18 cellular contexts compared by ENCODE assay signal in the genomic region with DNA sequence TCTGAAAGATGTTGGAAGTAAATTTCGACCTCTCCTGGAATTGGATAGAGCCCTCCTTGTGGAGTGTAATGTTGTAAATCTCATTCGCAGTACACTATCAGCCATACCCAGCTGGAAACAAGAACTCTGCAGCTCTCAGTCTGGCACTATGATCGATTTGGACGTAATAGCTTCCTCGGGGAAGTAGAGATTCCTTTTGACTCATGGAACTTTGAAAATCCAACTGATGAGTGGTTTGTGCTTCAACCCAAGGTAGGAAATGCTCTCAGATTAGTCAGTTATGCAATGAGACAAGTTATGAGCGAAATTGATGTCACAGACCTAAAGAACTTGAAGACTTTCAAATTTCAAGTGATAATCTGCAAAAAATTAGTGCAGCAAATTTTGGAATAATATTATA.
"Had no signal": no experiment of that assay in that cellular context is flagged by ENCODE, and none has a peak within 500 bp of the region (broad histone marks: within the 10 kb centered on the region; RNA-seq: fewer than 3 reads in every experiment).

No MANE protein-coding gene starts in this region.

- H3K4me3 Mint-ChIP-seq: activated CD4-positive, alpha-beta T cell treated with anti-CD3 and anti-CD28 coated beads for 36 hours; activated naive CD4-positive, alpha-beta T cell treated with anti-CD3 and anti-CD28 coated beads for 36 hours; activated naive CD8-positive, alpha-beta T cell treated with anti-CD3 and anti-CD28 coated beads, Interleukin-2, amount 10 ng/mL, durations not matched to agents 7 days and 5 days; naive thymus-derived CD8-positive, alpha-beta T cell; stimulated activated memory B cell treated with anti-CD40 and anti-IgM and Interleukin-4, amounts not matched to agents 10 μg/mL and 1 μg/mL and 100 μg/mL, for 72 hours had no signal

- H3K27ac Mint-ChIP-seq: activated CD4-positive, alpha-beta T cell treated with anti-CD3 and anti-CD28 coated beads for 36 hours; activated naive CD4-positive, alpha-beta T cell treated with anti-CD3 and anti-CD28 coated beads for 36 hours; activated naive CD8-positive, alpha-beta T cell treated with anti-CD3 and anti-CD28 coated beads, Interleukin-2, amount 10 ng/mL, durations not matched to agents 7 days and 5 days; naive thymus-derived CD8-positive, alpha-beta T cell; stimulated activated memory B cell treated with anti-CD40 and anti-IgM and Interleukin-4, amounts not matched to agents 10 μg/mL and 1 μg/mL and 100 μg/mL, for 72 hours had no signal

- H3K36me3 Mint-ChIP-seq: activated naive CD8-positive, alpha-beta T cell treated with anti-CD3 and anti-CD28 coated beads, Interleukin-2, amount 10 ng/mL, durations not matched to agents 7 days and 5 days; naive thymus-derived CD8-positive, alpha-beta T cell; stimulated activated memory B cell treated with anti-CD40 and anti-IgM and Interleukin-4, amounts not matched to agents 10 μg/mL and 1 μg/mL and 100 μg/mL, for 72 hours had no signal

- H3K4me1 Mint-ChIP-seq: activated CD4-positive, alpha-beta T cell treated with anti-CD3 and anti-CD28 coated beads for 36 hours; activated naive CD8-positive, alpha-beta T cell treated with anti-CD3 and anti-CD28 coated beads, Interleukin-2, amount 10 ng/mL, durations not matched to agents 7 days and 5 days; naive thymus-derived CD8-positive, alpha-beta T cell; stimulated activated memory B cell treated with anti-CD40 and anti-IgM and Interleukin-4, amounts not matched to agents 10 μg/mL and 1 μg/mL and 100 μg/mL, for 72 hours had no signal

- H3K9me3 Mint-ChIP-seq: activated naive CD4-positive, alpha-beta T cell treated with anti-CD3 and anti-CD28 coated beads for 36 hours; activated naive CD8-positive, alpha-beta T cell treated with anti-CD3 and anti-CD28 coated beads, Interleukin-2, amount 10 ng/mL, durations not matched to agents 7 days and 5 days; naive thymus-derived CD8-positive, alpha-beta T cell; stimulated activated memory B cell treated with anti-CD40 and anti-IgM and Interleukin-4, amounts not matched to agents 10 μg/mL and 1 μg/mL and 100 μg/mL, for 72 hours had no signal

- ATAC-seq: activated CD4-positive, alpha-beta T cell treated with anti-CD3 and anti-CD28 coated beads for 36 hours; lower lobe of right lung; naive thymus-derived CD8-positive, alpha-beta T cell; sciatic nerve; stimulated activated memory B cell treated with anti-CD40 and anti-IgM and Interleukin-4, amounts not matched to agents 10 μg/mL and 1 μg/mL and 100 μg/mL, for 72 hours had no signal

- H3K4me3 ChIP-seq: cardiac muscle cell, lower lobe of right lung, stomach, suprapubic skin, tibial nerve had no signal

- H3K27me3 Mint-ChIP-seq: activated CD4-positive, alpha-beta T cell treated with anti-CD3 and anti-CD28 coated beads for 36 hours; activated naive CD8-positive, alpha-beta T cell treated with anti-CD3 and anti-CD28 coated beads, Interleukin-2, amount 10 ng/mL, durations not matched to agents 7 days and 5 days; stimulated activated memory B cell treated with anti-CD40 and anti-IgM and Interleukin-4, amounts not matched to agents 10 μg/mL and 1 μg/mL and 100 μg/mL, for 72 hours had no signal

- DNase-seq: activated CD4-positive, alpha-beta T cell treated with anti-CD3 and anti-CD28 coated beads for 36 hours; activated CD4-positive, alpha-beta T cell treated with anti-CD3 and anti-CD28 coated beads, Interleukin-2, amount 50 U/mL, for 4 hours; activated effector memory CD4-positive, alpha-beta T cell treated with Interleukin-2 at 50 U/mL for 16 hours; activated naive CD4-positive, alpha-beta T cell treated with anti-CD3 and anti-CD28 coated beads for 36 hours; activated naive CD8-positive, alpha-beta T cell treated with anti-CD3 and anti-CD28 coated beads, Interleukin-2, amount 10 ng/mL, durations not matched to agents 7 days and 5 days; activated T-cell treated with anti-CD3 and anti-CD28 coated beads, Interleukin-2, amount 50 U/mL, for 48 hours; amniotic stem cell; effector memory CD4-positive, alpha-beta T cell; lower lobe of right lung; naive thymus-derived CD8-positive, alpha-beta T cell; small intestine; stimulated activated CD4-positive, alpha-beta T cell treated with anti-CD3 and anti-CD28 coated beads, Interleukin-2, amount 100 ng/mL, for 24 hours; stomach had no signal
